In genomic region chr3:177729939-177730700, GRCh38 we compare ENCODE assay signal across 11 cellular contexts.
DNase-seq lines count a peak whose midpoint lies in the region; ATAC-seq, FAIRE-seq and TF ChIP-seq lines count a peak whose summit lies in the region.
"Had no signal": no experiment of that assay in that cellular context is flagged by ENCODE, and none has a peak within 500 bp of the region (broad histone marks: within the 10 kb centered on the region; RNA-seq: fewer than 3 reads in every experiment).

No MANE protein-coding gene starts in this region.

- peak; percentile 90 for ATAC-seq in Right ventricle myocardium superior (ENCODE audit: poor library complexity)
- ATAC-seq in GM21528 (IDR thresholded peaks at IDR 0.05; ENCODE audit: low FRiP score, unreplicated experiment) = no peak
- ATAC-seq in HG03460 (IDR thresholded peaks at IDR 0.05; ENCODE audit: unreplicated experiment) = no peak
- ATAC-seq: mucosa of descending colon had no signal

- H3K27ac ChIP-seq in HUES64 (ENCODE audit: low read depth, low read length) (peak overlapping the region; percentile 15; the same call in 1 of the 2 replicates), SK-N-SH (ENCODE audit: low read depth in 2 of 2, low read length in 1 of 2) (peak overlapping the region in 1 of 2 experiments; percentile 74; a peak in 2 of 4 replicates), stomach (peak overlapping the region in 3 of 5 donors; percentile 17 to 45 (median 26))
- H3K27ac ChIP-seq: suprapubic skin had no signal

- TF ChIP-seq POLR2A in stomach (IDR thresholded peaks at IDR 0.05) = no peak

- TF ChIP-seq EP300 in SK-N-SH (IDR thresholded peaks at IDR 0.05; ENCODE audit: borderline replicate concordance in 1 of 2, low read depth in 1 of 2, low read length in 1 of 2) (peak in 1 of 2 experiments; percentile 54; a peak in 1 of 4 replicates), stomach (IDR thresholded peaks at IDR 0.05) (no peak)

- H3K9me3 ChIP-seq in HUES64 (ENCODE audit: insufficient read depth, low read depth, low read length) (no peaks in the 10 kb centered on the region), SK-N-SH (no peaks in the 10 kb centered on the region), stomach (no peaks in the 10 kb centered on the region)
- H3K9me3 ChIP-seq: mucosa of descending colon, suprapubic skin had no signal

- H3K4me1 ChIP-seq in HUES64 (ENCODE audit: insufficient read depth, low read length) (peaks cover 20% of the 10 kb centered on the region), SK-N-SH (ENCODE audit: control insufficient read depth in 1 of 2, insufficient read depth in 2 of 2, low read depth in 1 of 2, low read length in 1 of 2) (peaks cover 11 to 19% of the 10 kb centered on the region in 2 experiments; a peak in 3 of 4 replicates), stomach (peaks cover 0 to 13% (median 5%) of the 10 kb centered on the region in 4 donors)

- H2AFZ ChIP-seq in SK-N-SH (ENCODE audit: low read depth) = no peak overlapping the region

- H3F3A ChIP-seq in SK-N-SH (replicated peaks; ENCODE audit: insufficient read depth) = peaks cover 4% of the 10 kb centered on the region

- no peak overlapping the region for H3K4me3 ChIP-seq in HUES64 (ENCODE audit: low read length)
- H3K4me3 ChIP-seq in SK-N-SH (ENCODE audit: low read depth in 2 of 2, low read length in 1 of 2) = no peak overlapping the region
- H3K4me3 ChIP-seq in stomach = no peak overlapping the region
- H3K4me3 ChIP-seq: mucosa of descending colon, suprapubic skin had no signal

- H3K36me3 ChIP-seq in HUES64 (ENCODE audit: insufficient read depth, low read length) (no peaks in the 10 kb centered on the region), SK-N-SH (replicated peaks in 1 of 2; ENCODE audit: control insufficient read depth in 1 of 2, insufficient read depth in 2 of 2, low read length in 1 of 2) (no peaks in the 10 kb centered on the region), stomach (no peaks in the 10 kb centered on the region)
- H3K36me3 ChIP-seq: suprapubic skin had no signal

- H4K20me1 ChIP-seq in SK-N-SH (ENCODE audit: insufficient read depth) = no peaks in the 10 kb centered on the region

- H3K27me3 ChIP-seq in HUES64 (ENCODE audit: insufficient read depth, low read length) (no peaks in the 10 kb centered on the region), SK-N-SH (ENCODE audit: insufficient read depth) (no peaks in the 10 kb centered on the region), stomach (no peaks in the 10 kb centered on the region)
- H3K27me3 ChIP-seq: suprapubic skin had no signal

- intact Hi-C loops in Right ventricle myocardium superior (cut with DNase I) = loop anchor here (10.0 kb wide), 1 partner anchor 365 kb away; no protein-coding TSS in a partner anchor
- intact Hi-C loops in stomach (cut with DNase I; ENCODE audit: low total_unique reads) = no loop called here

- H3K4me2 ChIP-seq in SK-N-SH = no peak overlapping the region

- H3K9ac ChIP-seq in HUES64 (ENCODE audit: low read depth, low read length) = no peak overlapping the region
- no peak overlapping the region for H3K9ac ChIP-seq in SK-N-SH

- no peak for TF ChIP-seq CTCF in SK-N-SH (IDR thresholded peaks at IDR 0.05)
- TF ChIP-seq CTCF in stomach (IDR thresholded peaks at IDR 0.05) = no peak

- H3K9me2 ChIP-seq in SK-N-SH = no peaks in the 10 kb centered on the region

- peak; percentile 42 for DNase-seq in SK-N-SH
- peak; percentile 70 for DNase-seq in Right ventricle myocardium superior
- no peak for DNase-seq in stomach
- no peak for DNase-seq in HTR-8/SVneo (ENCODE audit: insufficient read length, low spot score)
- no peak for DNase-seq in activated naive CD4-positive, alpha-beta T cell treated with Interleukin-2 at 50 U/mL for 16 hours
- DNase-seq: mucosa of descending colon, RPMI8226 had no signal

- WGBS in HUES64 = 74% methylated on average over 12 of the region's 14 CpGs
- WGBS in SK-N-SH (ENCODE audit: low lambda C conversion rate) = 47% methylated on average over 13 of the region's 14 CpGs
- 58 to 77% (median 67%) methylated on average over 14 of the region's 14 CpGs for WGBS in stomach, 5 donors

- POLR2A ChIA-PET in SK-N-SH (lab: Yijun Ruan, JAX) = no interaction called here

- CTCF ChIA-PET in SK-N-SH (lab: Yijun Ruan, JAX) = no interaction called here

- TF ChIP-seq RAD21 in SK-N-SH (IDR thresholded peaks at IDR 0.05; ENCODE audit: low read length) = no peak

- no peaks in the 10 kb centered on the region for H3K79me2 ChIP-seq in SK-N-SH (ENCODE audit: insufficient read depth)

- no peak for FAIRE-seq in HTR-8/SVneo (lab: Jason Lieb, UNC)

TF ChIP-seq in SK-N-SH, 30 proteins besides CTCF, POLR2A, EP300 and RAD21 (continues in another document):
- no peak for TF ChIP-seq MXI1 (IDR thresholded peaks at IDR 0.05; ENCODE audit: low read depth, low read length)
- no peak for TF ChIP-seq GATA2 (CRISPR knock-in tag; IDR thresholded peaks at IDR 0.05)
- TF ChIP-seq, protein P1, sequence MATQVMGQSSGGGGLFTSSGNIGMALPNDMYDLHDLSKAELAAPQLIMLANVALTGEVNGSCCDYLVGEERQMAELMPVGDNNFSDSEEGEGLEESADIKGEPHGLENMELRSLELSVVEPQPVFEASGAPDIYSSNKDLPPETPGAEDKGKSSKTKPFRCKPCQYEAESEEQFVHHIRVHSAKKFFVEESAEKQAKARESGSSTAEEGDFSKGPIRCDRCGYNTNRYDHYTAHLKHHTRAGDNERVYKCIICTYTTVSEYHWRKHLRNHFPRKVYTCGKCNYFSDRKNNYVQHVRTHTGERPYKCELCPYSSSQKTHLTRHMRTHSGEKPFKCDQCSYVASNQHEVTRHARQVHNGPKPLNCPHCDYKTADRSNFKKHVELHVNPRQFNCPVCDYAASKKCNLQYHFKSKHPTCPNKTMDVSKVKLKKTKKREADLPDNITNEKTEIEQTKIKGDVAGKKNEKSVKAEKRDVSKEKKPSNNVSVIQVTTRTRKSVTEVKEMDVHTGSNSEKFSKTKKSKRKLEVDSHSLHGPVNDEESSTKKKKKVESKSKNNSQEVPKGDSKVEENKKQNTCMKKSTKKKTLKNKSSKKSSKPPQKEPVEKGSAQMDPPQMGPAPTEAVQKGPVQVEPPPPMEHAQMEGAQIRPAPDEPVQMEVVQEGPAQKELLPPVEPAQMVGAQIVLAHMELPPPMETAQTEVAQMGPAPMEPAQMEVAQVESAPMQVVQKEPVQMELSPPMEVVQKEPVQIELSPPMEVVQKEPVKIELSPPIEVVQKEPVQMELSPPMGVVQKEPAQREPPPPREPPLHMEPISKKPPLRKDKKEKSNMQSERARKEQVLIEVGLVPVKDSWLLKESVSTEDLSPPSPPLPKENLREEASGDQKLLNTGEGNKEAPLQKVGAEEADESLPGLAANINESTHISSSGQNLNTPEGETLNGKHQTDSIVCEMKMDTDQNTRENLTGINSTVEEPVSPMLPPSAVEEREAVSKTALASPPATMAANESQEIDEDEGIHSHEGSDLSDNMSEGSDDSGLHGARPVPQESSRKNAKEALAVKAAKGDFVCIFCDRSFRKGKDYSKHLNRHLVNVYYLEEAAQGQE (IDR thresholded peaks at IDR 0.05; ENCODE audit: low read depth, low read length) = no peak
- no peak for TF ChIP-seq RFX5 (IDR thresholded peaks at IDR 0.05; ENCODE audit: low read length)
- TF ChIP-seq ELF1 (IDR thresholded peaks at IDR 0.05) = no peak
- TF ChIP-seq FOSL2 (IDR thresholded peaks at IDR 0.05; ENCODE audit: borderline replicate concordance, low read depth) = no peak
- no peak for TF ChIP-seq MEF2A (IDR thresholded peaks at IDR 0.05; ENCODE audit: borderline replicate concordance, low read depth)
- no peak for TF ChIP-seq USF2 (IDR thresholded peaks at IDR 0.05; ENCODE audit: borderline replicate concordance, low read depth, low read length)
- TF ChIP-seq, protein P2, sequence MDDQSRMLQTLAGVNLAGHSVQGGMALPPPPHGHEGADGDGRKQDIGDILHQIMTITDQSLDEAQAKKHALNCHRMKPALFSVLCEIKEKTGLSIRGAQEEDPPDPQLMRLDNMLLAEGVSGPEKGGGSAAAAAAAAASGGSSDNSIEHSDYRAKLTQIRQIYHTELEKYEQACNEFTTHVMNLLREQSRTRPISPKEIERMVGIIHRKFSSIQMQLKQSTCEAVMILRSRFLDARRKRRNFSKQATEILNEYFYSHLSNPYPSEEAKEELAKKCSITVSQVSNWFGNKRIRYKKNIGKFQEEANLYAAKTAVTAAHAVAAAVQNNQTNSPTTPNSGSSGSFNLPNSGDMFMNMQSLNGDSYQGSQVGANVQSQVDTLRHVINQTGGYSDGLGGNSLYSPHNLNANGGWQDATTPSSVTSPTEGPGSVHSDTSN (IDR thresholded peaks at IDR 0.05) = peak; percentile 47; the same call in 1 of the 2 replicates
- TF ChIP-seq FOXJ3 (CRISPR knock-in tag; IDR thresholded peaks at IDR 0.05) = no peak
- no peak for TF ChIP-seq NFIC (IDR thresholded peaks at IDR 0.05; ENCODE audit: borderline replicate concordance)
- TF ChIP-seq, protein P3, sequence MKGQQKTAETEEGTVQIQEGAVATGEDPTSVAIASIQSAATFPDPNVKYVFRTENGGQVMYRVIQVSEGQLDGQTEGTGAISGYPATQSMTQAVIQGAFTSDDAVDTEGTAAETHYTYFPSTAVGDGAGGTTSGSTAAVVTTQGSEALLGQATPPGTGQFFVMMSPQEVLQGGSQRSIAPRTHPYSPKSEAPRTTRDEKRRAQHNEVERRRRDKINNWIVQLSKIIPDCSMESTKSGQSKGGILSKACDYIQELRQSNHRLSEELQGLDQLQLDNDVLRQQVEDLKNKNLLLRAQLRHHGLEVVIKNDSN (IDR thresholded peaks at IDR 0.05; ENCODE audit: borderline replicate concordance, low read depth) = no peak
- TF ChIP-seq SMC3 (IDR thresholded peaks at IDR 0.05; ENCODE audit: low read depth, low read length) = peak; percentile 12; the same call in 1 of the 2 replicates
- no peak for TF ChIP-seq POLR2AphosphoS5 (IDR thresholded peaks at IDR 0.05; ENCODE audit: low read depth, low read length)

Comparison
In these comparisons a context has a peak if more than half of its experiments do, and no peak if none do; other contexts are left out.
1. DNase-seq: peak in SK-N-SH (single experiment) and Right ventricle myocardium superior (single experiment); none in stomach (single experiment), HTR-8/SVneo (single experiment) and activated naive CD4-positive, alpha-beta T cell treated with Interleukin-2 at 50 U/mL for 16 hours (single experiment).